In genomic region chr12:62259311-62259992, GRCh38 we compare ENCODE assay signal across 8 cellular contexts. TPM values are rescaled to one million over a fixed set of nuclear protein-coding genes. Genes with fewer than 3 reads are reported as not detected.
DNase-seq lines count a peak whose midpoint lies in the region; ATAC-seq, FAIRE-seq and TF ChIP-seq lines count a peak whose summit lies in the region.

No MANE protein-coding gene starts in this region.

- H3K4me3 ChIP-seq in BLaER1 treated with 17β-estradiol and CSF1 and Interleukin-3, amounts not matched to agents 10 nM and 100 nM, result peak overlapping the region; percentile 85 to 100 (median 98)
- peak overlapping the region; percentile 91 for H3K4me3 ChIP-seq in choroid plexus epithelial cell (ENCODE audit: low read depth, low read length)
- peak overlapping the region; percentile 97 for H3K4me3 ChIP-seq in lung
- H3K4me3 ChIP-seq in upper lobe of right lung, result peak overlapping the region; percentile 96

- no peak for TF ChIP-seq CTCF in choroid plexus epithelial cell (conservative IDR thresholded peaks at IDR 0.05; ENCODE audit: low read depth, low read length)
- TF ChIP-seq CTCF in lung (IDR thresholded peaks at IDR 0.05; ENCODE audit: control extremely low read depth, extremely low read depth), result no peak
- TF ChIP-seq CTCF in upper lobe of right lung (IDR thresholded peaks at IDR 0.05), result no peak

- peak; percentile 65 for FAIRE-seq in GM19239 (lab: Jason Lieb, UNC)

- peaks cover 19 to 42% (median 33%) of the 10 kb centered on the region in 11 experiments; a peak in 21 of 22 replicates for H4K20me1 ChIP-seq in BLaER1 treated with 17β-estradiol and CSF1 and Interleukin-3, amounts not matched to agents 10 nM and 100 nM

- H3K4me2 ChIP-seq in BLaER1 treated with 17β-estradiol and CSF1 and Interleukin-3, amounts not matched to agents 10 nM and 100 nM, result peak overlapping the region; percentile 76 to 92 (median 85)

- DNase-seq in GM19239 (ENCODE audit: insufficient read length, low spot score) (no peak), NCI-H82 treated with DMSO at 0.1 percent for 48 hours (lab: John Stamatoyannopoulos, UW; ENCODE audit: unreplicated experiment) (peak; percentile 40), choroid plexus epithelial cell (ENCODE audit: low read depth) (no peak), lung (ENCODE audit: low spot score) (no peak), upper lobe of right lung (no peak), cortex of kidney (lab: John Stamatoyannopoulos, UW) (no peak)

- H3K9ac ChIP-seq in BLaER1 treated with 17β-estradiol and CSF1 and Interleukin-3, amounts not matched to agents 10 nM and 100 nM, result peak overlapping the region; percentile 89 to 100 (median 94)

- H3K27me3 ChIP-seq in BLaER1 treated with 17β-estradiol and CSF1 and Interleukin-3, amounts not matched to agents 10 nM and 100 nM, result no peaks in the 10 kb centered on the region
- no peaks in the 10 kb centered on the region for H3K27me3 ChIP-seq in lung (ENCODE audit: control insufficient read depth, insufficient read depth)
- H3K27me3 ChIP-seq in upper lobe of right lung, result no peaks in the 10 kb centered on the region

- H3K4me1 ChIP-seq in BLaER1 treated with 17β-estradiol and CSF1 and Interleukin-3, amounts not matched to agents 10 nM and 100 nM, result peaks cover 28 to 65% (median 40%) of the 10 kb centered on the region in 10 experiments
- H3K4me1 ChIP-seq in lung (ENCODE audit: control insufficient read depth in 2 of 2, insufficient read depth in 2 of 2, low read length in 2 of 2), result peaks cover 6 to 16% of the 10 kb centered on the region in 2 donors
- H3K4me1 ChIP-seq in upper lobe of right lung, result peaks cover 40% of the 10 kb centered on the region

- 1% methylated on average over 20 of the region's 20 CpGs for WGBS in lung, 2 donors

- ATAC-seq in HG03342 (IDR thresholded peaks at IDR 0.05; ENCODE audit: unreplicated experiment), result peak; percentile 8
- peak; percentile 1 for ATAC-seq in lung (ENCODE audit: insufficient read depth, low FRiP score)
- ATAC-seq in upper lobe of right lung, result peak; percentile 32

- no peaks in the 10 kb centered on the region for H3K9me3 ChIP-seq in BLaER1 treated with 17β-estradiol and CSF1 and Interleukin-3, amounts not matched to agents 10 nM and 100 nM (replicated peaks in 1 of 11)
- H3K9me3 ChIP-seq in lung (ENCODE audit: control insufficient read depth in 2 of 2, insufficient read depth in 1 of 2, low read length in 1 of 2) (no peaks in the 10 kb centered on the region), upper lobe of right lung (no peaks in the 10 kb centered on the region)

- peak overlapping the region; percentile 90 to 100 (median 96) for H3K27ac ChIP-seq in BLaER1 treated with 17β-estradiol and CSF1 and Interleukin-3, amounts not matched to agents 10 nM and 100 nM
- H3K27ac ChIP-seq in lung (ENCODE audit: low read depth in 1 of 2, low read length in 1 of 2), result peak overlapping the region; percentile 87 to 96
- peak overlapping the region; percentile 96 for H3K27ac ChIP-seq in upper lobe of right lung

- intact Hi-C loops in upper lobe of right lung (cut with DNase I), result no loop called here

- peaks cover 0 to 17% (median 4%) of the 10 kb centered on the region in 11 experiments; a peak in 11 of 22 replicates for H3K36me3 ChIP-seq in BLaER1 treated with 17β-estradiol and CSF1 and Interleukin-3, amounts not matched to agents 10 nM and 100 nM
- H3K36me3 ChIP-seq in lung (ENCODE audit: control insufficient read depth in 2 of 2, insufficient read depth in 2 of 2, low read length in 2 of 2) (no peaks in the 10 kb centered on the region), upper lobe of right lung (no peaks in the 10 kb centered on the region)

RNA-seq across cellular contexts. Expression of gene USP15, which starts 0.8 kb away (rescaled TPM):
- total RNA-seq in lung (100 to 1,000 TPM in 1 of 2 donors, 10 to 100 TPM in 1; 77.2 to 143 TPM), upper lobe of right lung (87.3 TPM)
- polyA plus RNA-seq in lung, result 10 to 100 TPM; 62.0 to 88.0 TPM
